In the genomic region with DNA sequence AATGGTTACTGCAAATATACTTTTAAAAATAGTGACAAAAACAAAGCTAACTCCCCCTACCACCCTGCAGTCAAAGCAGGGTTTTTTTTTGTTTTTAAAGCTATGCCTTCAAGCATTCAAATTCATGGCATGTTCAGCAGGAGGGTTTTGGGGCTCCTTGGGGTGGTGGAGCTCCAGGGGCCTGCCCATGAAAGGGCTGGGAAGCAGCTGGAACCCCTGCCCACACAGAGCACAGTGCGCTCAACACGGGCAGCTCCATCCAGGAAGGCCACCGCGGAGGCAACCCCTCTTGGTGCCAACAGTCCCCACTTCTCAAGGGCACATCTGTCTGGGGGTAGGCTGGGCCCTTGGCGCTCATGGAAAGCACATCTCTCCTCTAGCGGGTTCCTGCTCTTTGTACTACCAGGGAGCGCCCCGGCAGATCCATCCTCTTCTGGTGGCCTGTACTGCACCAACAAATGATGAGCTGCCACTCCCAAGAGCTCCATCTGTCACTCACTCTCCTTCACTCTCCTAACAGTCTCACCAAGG, we compare ENCODE assay signal across 11 cellular contexts. TPM values are rescaled to one million over a fixed set of nuclear protein-coding genes. Genes with fewer than 3 reads are reported as not detected.
DNase-seq lines count a peak whose midpoint lies in the region; ATAC-seq and TF ChIP-seq lines count a peak whose summit lies in the region.
"Had no signal": no experiment of that assay in that cellular context is flagged by ENCODE, and none has a peak within 500 bp of the region (broad histone marks: within the 10 kb centered on the region; RNA-seq: fewer than 3 reads in every experiment).

No MANE protein-coding gene starts in this region.

- peak overlapping the region; percentile 52 to 82 (median 57) for H3K27ac Mint-ChIP-seq in CD4-positive, CD25-positive, alpha-beta regulatory T cell
- H3K27ac Mint-ChIP-seq in dendritic cell treated with granulocyte-macrophage colony-stimulating factor and Interleukin-4, amounts not matched to agents 40 ng/mL and 50 ng/mL, for 4 days = peak overlapping the region; percentile 4

- intact Hi-C loops in dendritic cell treated with granulocyte-macrophage colony-stimulating factor and Interleukin-4, amounts not matched to agents 40 ng/mL and 50 ng/mL, for 4 days (cut with micrococcal nuclease) = loop anchor here (5.0 kb wide), 1 partner anchor 41 kb away; no protein-coding TSS in a partner anchor
- intact Hi-C loops in sciatic nerve (cut with DNase I) = no loop called here

- H3K4me3 Mint-ChIP-seq in CD4-positive, CD25-positive, alpha-beta regulatory T cell = peak overlapping the region in 3 of 4 donors; percentile 22 to 69 (median 41)
- H3K4me3 Mint-ChIP-seq in dendritic cell treated with granulocyte-macrophage colony-stimulating factor and Interleukin-4, amounts not matched to agents 40 ng/mL and 50 ng/mL, for 4 days = peak overlapping the region; percentile 7

- no peaks in the 10 kb centered on the region for H3K9me3 ChIP-seq in CD4-positive, CD25-positive, alpha-beta regulatory T cell (ENCODE audit: control insufficient read depth in 2 of 2, low read length in 2 of 2)
- H3K9me3 ChIP-seq: SJCRH30 had no signal

- H3K27me3 Mint-ChIP-seq in CD4-positive, CD25-positive, alpha-beta regulatory T cell = no peaks in the 10 kb centered on the region
- no peaks in the 10 kb centered on the region for H3K27me3 Mint-ChIP-seq in dendritic cell treated with granulocyte-macrophage colony-stimulating factor and Interleukin-4, amounts not matched to agents 40 ng/mL and 50 ng/mL, for 4 days

- H3K4me3 ChIP-seq in CD4-positive, CD25-positive, alpha-beta regulatory T cell (ENCODE audit: low read depth, low read length) = peak overlapping the region; percentile 32
- H3K4me3 ChIP-seq: SJCRH30 had no signal

- peaks cover 23% of the 10 kb centered on the region for H3K4me1 ChIP-seq in CD4-positive, CD25-positive, alpha-beta regulatory T cell (ENCODE audit: control insufficient read depth, insufficient read depth, low read length, poor library complexity, severe bottlenecking)
- H3K4me1 ChIP-seq: SJCRH30 had no signal

- no peaks in the 10 kb centered on the region for H3K27me3 ChIP-seq in CD4-positive, CD25-positive, alpha-beta regulatory T cell (ENCODE audit: control insufficient read depth, insufficient read depth, low read length)
- H3K27me3 ChIP-seq: SJCRH30 had no signal

- H3K4me1 Mint-ChIP-seq in CD4-positive, CD25-positive, alpha-beta regulatory T cell = peaks cover 16 to 56% (median 36%) of the 10 kb centered on the region in 4 donors
- peaks cover 49% of the 10 kb centered on the region for H3K4me1 Mint-ChIP-seq in dendritic cell treated with granulocyte-macrophage colony-stimulating factor and Interleukin-4, amounts not matched to agents 40 ng/mL and 50 ng/mL, for 4 days (ENCODE audit: low read depth)

- ATAC-seq in CD4-positive, CD25-positive, alpha-beta regulatory T cell (ENCODE audit: low read depth in 2 of 2) = no peak
- ATAC-seq in sciatic nerve (peak; percentile 2), GM18907 (IDR thresholded peaks at IDR 0.05; ENCODE audit: unreplicated experiment) (no peak), HG03139 (IDR thresholded peaks at IDR 0.05; ENCODE audit: unreplicated experiment) (no peak)

- no peaks in the 10 kb centered on the region for H3K9me3 Mint-ChIP-seq in CD4-positive, CD25-positive, alpha-beta regulatory T cell
- H3K9me3 Mint-ChIP-seq in dendritic cell treated with granulocyte-macrophage colony-stimulating factor and Interleukin-4, amounts not matched to agents 40 ng/mL and 50 ng/mL, for 4 days = no peaks in the 10 kb centered on the region

- no peak for DNase-seq in CD4-positive, CD25-positive, alpha-beta regulatory T cell
- DNase-seq in sciatic nerve (ENCODE audit: low spot score) (no peak), T1000 (lab: John Stamatoyannopoulos, UW) (no peak)
- no peak for DNase-seq in effector CD4-positive, alpha-beta T cell
- DNase-seq: DMS79 treated with DMSO at 0.1 percent for 48 hours, Karpas-422, SJCRH30 had no signal

- H3K36me3 Mint-ChIP-seq in CD4-positive, CD25-positive, alpha-beta regulatory T cell = peaks cover 28% of the 10 kb centered on the region
- H3K36me3 Mint-ChIP-seq in dendritic cell treated with granulocyte-macrophage colony-stimulating factor and Interleukin-4, amounts not matched to agents 40 ng/mL and 50 ng/mL, for 4 days (ENCODE audit: low read depth) = peaks cover 74% of the 10 kb centered on the region

- peaks cover 54% of the 10 kb centered on the region for H3K36me3 ChIP-seq in CD4-positive, CD25-positive, alpha-beta regulatory T cell (ENCODE audit: control insufficient read depth, insufficient read depth, low read length)

- peak overlapping the region; percentile 20 for H3K27ac ChIP-seq in CD4-positive, CD25-positive, alpha-beta regulatory T cell (ENCODE audit: insufficient read depth, low read length, poor library complexity, severe bottlenecking)
- H3K27ac ChIP-seq: SJCRH30 had no signal

TF ChIP-seq in PFSK-1, 5 proteins besides CTCF, POLR2A, EP300 and RAD21:
- TF ChIP-seq FOXP2 (optimal IDR thresholded peaks at IDR 0.05; ENCODE audit: borderline replicate concordance, extremely low read depth, extremely low read length, insufficient read depth) (no peak), POLR2AphosphoS5 (IDR thresholded peaks at IDR 0.05; ENCODE audit: low read depth, low read length) (0 out of 2 replicates have a peak, but pooled peaks have one; percentile 43)

RNA-seq across cellular contexts. Expression of a gene that starts 16.6 kb away (rescaled TPM):
- total RNA-seq in CD4-positive, CD25-positive, alpha-beta regulatory T cell = 1.3 TPM
- 1 to 10 TPM; 1.1 to 3.4 (median 1.4) TPM for polyA plus RNA-seq in CD4-positive, CD25-positive, alpha-beta regulatory T cell
- polyA plus RNA-seq in PFSK-1 (2012; ENCODE audit: insufficient read length, low read depth) = 318 TPM
- 7.5 TPM for total RNA-seq in sciatic nerve
- total RNA-seq: SJCRH30 had no signal

RNA-seq across cellular contexts. Expression of a gene that starts 46.3 kb away (rescaled TPM):
- total RNA-seq in CD4-positive, CD25-positive, alpha-beta regulatory T cell = 351 TPM
- 100 to 1,000 TPM; 210 to 266 (median 227) TPM for polyA plus RNA-seq in CD4-positive, CD25-positive, alpha-beta regulatory T cell
- polyA plus RNA-seq in PFSK-1 (2012; ENCODE audit: insufficient read length, low read depth) = 62.4 TPM
- 173 TPM for total RNA-seq in sciatic nerve
